19 cellular contexts compared by ENCODE assay signal in the genomic region with DNA sequence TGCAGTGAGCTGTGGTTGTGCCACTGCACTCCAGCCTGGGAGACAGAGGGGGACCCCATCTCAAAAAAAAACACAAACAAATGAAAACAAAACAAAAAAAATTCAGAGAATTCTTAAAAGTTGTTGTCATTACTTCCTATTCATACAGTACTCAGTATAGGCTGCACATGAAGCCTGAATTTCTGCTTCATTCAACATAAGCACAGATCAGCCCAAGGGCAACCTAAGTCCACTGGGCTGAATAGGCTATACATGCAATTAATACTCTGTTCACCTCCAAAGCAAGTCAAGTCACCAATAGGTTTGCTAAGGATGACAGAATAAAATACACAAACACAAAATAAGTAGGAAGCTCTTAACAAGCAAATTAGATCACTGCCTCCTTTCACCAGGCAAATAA.
"Had no signal": no experiment of that assay in that cellular context is flagged by ENCODE, and none has a peak within 500 bp of the region (broad histone marks: within the 10 kb centered on the region; RNA-seq: fewer than 3 reads in every experiment).

No MANE protein-coding gene starts in this region.

- ATAC-seq: heart left ventricle; left lobe of liver; naive thymus-derived CD8-positive, alpha-beta T cell; stimulated activated naive B cell treated with anti-CD40 and anti-IgM and Interleukin-4, amounts not matched to agents 10 μg/mL and 1 μg/mL and 100 μg/mL, for 72 hours; stimulated activated naive CD8-positive, alpha-beta T cell treated with anti-CD3 and anti-CD28 coated beads, Interleukin-15, amount 100 ng/mL, for 72 hours had no signal

- H3K4me3 ChIP-seq: coronary artery, heart left ventricle, sigmoid colon, skin epidermis, testis, tibial nerve had no signal

- H3K4me3 Mint-ChIP-seq: endodermal cell; naive thymus-derived CD8-positive, alpha-beta T cell; stimulated activated naive B cell treated with anti-CD40 and anti-IgM and Interleukin-4, amounts not matched to agents 10 μg/mL and 1 μg/mL and 100 μg/mL, for 72 hours; stimulated activated naive CD8-positive, alpha-beta T cell treated with anti-CD3 and anti-CD28 coated beads, Interleukin-15, amount 100 ng/mL, for 72 hours had no signal

- FAIRE-seq: frontal cortex had no signal

- H3K27ac ChIP-seq: coronary artery, heart left ventricle, sigmoid colon, skin epidermis, testis, tibial nerve had no signal

- H3K36me3 ChIP-seq: sigmoid colon, tibial nerve had no signal

- DNase-seq: effector CD4-positive, alpha-beta T cell; endodermal cell; heart left ventricle; hypothalamus; islet precursor cell; mammary epithelial cell; naive thymus-derived CD8-positive, alpha-beta T cell; posterior cingulate gyrus; sigmoid colon; stimulated activated CD4-positive, alpha-beta T cell treated with anti-CD3 and anti-CD28 coated beads, Interleukin-2, amount 100 ng/mL, for 24 hours; stimulated activated CD4-positive, alpha-beta T cell treated with anti-CD3 and anti-CD28 coated beads, Interleukin-4, amount 100 ng/mL, for 4 hours; stimulated activated naive B cell treated with anti-CD40 and anti-IgM and Interleukin-4, amounts not matched to agents 10 μg/mL and 1 μg/mL and 100 μg/mL, for 72 hours; stimulated activated naive CD8-positive, alpha-beta T cell treated with anti-CD3 and anti-CD28 coated beads, Interleukin-15, amount 100 ng/mL, for 72 hours; testis had no signal

- H3K27me3 ChIP-seq: heart left ventricle, sigmoid colon, testis, tibial nerve had no signal

- H3K4me1 ChIP-seq: testis had no signal

- H3K9me3 Mint-ChIP-seq: endodermal cell; stimulated activated naive CD8-positive, alpha-beta T cell treated with anti-CD3 and anti-CD28 coated beads, Interleukin-15, amount 100 ng/mL, for 72 hours had no signal

- H3K27ac Mint-ChIP-seq: endodermal cell; naive thymus-derived CD8-positive, alpha-beta T cell; stimulated activated naive B cell treated with anti-CD40 and anti-IgM and Interleukin-4, amounts not matched to agents 10 μg/mL and 1 μg/mL and 100 μg/mL, for 72 hours; stimulated activated naive CD8-positive, alpha-beta T cell treated with anti-CD3 and anti-CD28 coated beads, Interleukin-15, amount 100 ng/mL, for 72 hours had no signal

- H3K9me3 ChIP-seq: heart left ventricle, sigmoid colon, testis, tibial nerve had no signal

- H3K27me3 Mint-ChIP-seq: naive thymus-derived CD8-positive, alpha-beta T cell; stimulated activated naive B cell treated with anti-CD40 and anti-IgM and Interleukin-4, amounts not matched to agents 10 μg/mL and 1 μg/mL and 100 μg/mL, for 72 hours; stimulated activated naive CD8-positive, alpha-beta T cell treated with anti-CD3 and anti-CD28 coated beads, Interleukin-15, amount 100 ng/mL, for 72 hours had no signal
